ENCODE assay signal across 1 cellular context in the genomic region with DNA sequence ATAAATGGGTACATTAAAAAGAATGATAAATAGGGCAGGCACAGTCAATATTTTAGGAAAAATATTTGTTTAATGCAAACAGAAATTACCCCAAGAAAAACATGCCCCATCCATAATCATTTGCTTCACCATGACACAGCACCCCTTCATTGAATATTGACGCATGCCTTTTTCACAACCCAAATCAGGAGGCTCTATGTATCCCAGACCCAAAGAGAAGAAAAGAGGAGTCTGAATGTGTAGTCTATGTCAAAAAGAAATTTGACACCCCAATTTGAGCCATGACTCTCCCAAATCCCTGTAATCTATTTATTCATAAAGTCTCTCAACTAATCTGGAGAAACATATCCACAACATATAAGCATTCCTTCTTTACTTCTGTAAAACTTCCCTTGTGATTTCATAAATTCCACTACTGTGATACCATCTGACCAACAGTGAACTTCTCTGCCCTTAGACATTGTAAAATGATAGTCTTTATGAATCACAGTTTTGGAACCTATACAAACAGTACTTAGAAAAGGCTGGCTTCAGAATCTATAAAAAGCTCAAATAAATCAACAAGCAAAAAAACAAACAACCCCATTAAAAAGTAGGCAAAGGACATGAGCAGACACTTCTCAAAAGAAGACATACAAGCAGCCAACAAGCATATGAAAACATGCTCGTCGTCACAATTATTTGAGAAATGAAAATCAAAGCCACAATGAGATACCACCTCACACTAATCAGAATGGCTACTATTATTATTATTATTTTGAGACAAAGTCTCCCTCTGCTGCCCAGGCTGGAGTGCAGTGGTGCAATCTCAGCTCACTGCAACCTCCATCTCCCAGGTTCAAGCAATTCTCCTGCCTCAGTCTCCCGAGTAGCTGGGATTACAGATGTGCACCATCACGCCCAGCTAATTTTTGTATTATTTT.
TF ChIP-seq lines count a peak whose summit lies in the region.

No MANE protein-coding gene starts in this region.

TF ChIP-seq in H1, 55 proteins besides CTCF, POLR2A, EP300 and RAD21:
- TF ChIP-seq CHD1 (IDR thresholded peaks at IDR 0.05; ENCODE audit: low read depth, low read length) (no peak), SP1 (IDR thresholded peaks at IDR 0.05; ENCODE audit: low read depth, low read length) (no peak), MAFK (IDR thresholded peaks at IDR 0.05; ENCODE audit: low read depth, low read length) (no peak), NANOG (IDR thresholded peaks at IDR 0.05; ENCODE audit: insufficient read depth, low read depth, low read length, poor library complexity, severe bottlenecking) (no peak), SAP30 (IDR thresholded peaks at IDR 0.05; ENCODE audit: insufficient read depth, insufficient replicate concordance, low read length) (no peak), EZH2 (IDR thresholded peaks at IDR 0.05; ENCODE audit: low read depth, low read length, severe bottlenecking) (no peak), TEAD4 (IDR thresholded peaks at IDR 0.05; ENCODE audit: low read depth, low read length) (no peak), JUN (IDR thresholded peaks at IDR 0.05; ENCODE audit: low read depth, low read length) (no peak), YY1 (IDR thresholded peaks at IDR 0.05; ENCODE audit: low read depth, low read length) (no peak), RXRA (IDR thresholded peaks at IDR 0.05; ENCODE audit: insufficient read depth, low read depth, low read length) (no peak)
- TF ChIP-seq, protein P1, sequence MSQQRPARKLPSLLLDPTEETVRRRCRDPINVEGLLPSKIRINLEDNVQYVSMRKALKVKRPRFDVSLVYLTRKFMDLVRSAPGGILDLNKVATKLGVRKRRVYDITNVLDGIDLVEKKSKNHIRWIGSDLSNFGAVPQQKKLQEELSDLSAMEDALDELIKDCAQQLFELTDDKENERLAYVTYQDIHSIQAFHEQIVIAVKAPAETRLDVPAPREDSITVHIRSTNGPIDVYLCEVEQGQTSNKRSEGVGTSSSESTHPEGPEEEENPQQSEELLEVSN (IDR thresholded peaks at IDR 0.05): no peak
